Comparison of ENCODE assay signal across 8 cellular contexts in genomic region chr3:71582612-71583568, GRCh38. TPM values are rescaled to one million over a fixed set of nuclear protein-coding genes. Genes with fewer than 3 reads are reported as not detected.
DNase-seq lines count a peak whose midpoint lies in the region; ATAC-seq and TF ChIP-seq lines count a peak whose summit lies in the region.

No MANE protein-coding gene starts in this region.

- H3K4me1 Mint-ChIP-seq in activated naive CD8-positive, alpha-beta T cell (ENCODE audit: low read depth), result peaks cover 62% of the 10 kb centered on the region

- peak; percentile 61 for DNase-seq in HEK293T (ENCODE audit: extremely low spot score)
- peak; percentile 56 to 74 for DNase-seq in SJSA1 (ENCODE audit: low read depth in 1 of 2, low spot score in 2 of 2)
- DNase-seq in left cardiac atrium, result peak; percentile 85
- peak; percentile 44 for DNase-seq in pons (ENCODE audit: low spot score)

- peak overlapping the region; percentile 99 for H3K27ac Mint-ChIP-seq in activated naive CD8-positive, alpha-beta T cell

- H3K27me3 Mint-ChIP-seq in activated naive CD8-positive, alpha-beta T cell, result no peaks in the 10 kb centered on the region

- H3K9ac ChIP-seq in BLaER1 treated with 17β-estradiol and CSF1 and Interleukin-3, amounts not matched to agents 10 nM and 100 nM, result peak overlapping the region; percentile 69 to 88 (median 81)

- H3K36me3 ChIP-seq in BLaER1 treated with 17β-estradiol and CSF1 and Interleukin-3, amounts not matched to agents 10 nM and 100 nM, result no peaks in the 10 kb centered on the region
- H3K36me3 ChIP-seq in SJSA1 (no peaks in the 10 kb centered on the region), urinary bladder (ENCODE audit: insufficient read depth) (no peaks in the 10 kb centered on the region)

- under 1% methylated on average over 84 of the region's 84 CpGs for WGBS in urinary bladder

- peaks cover 3 to 44% (median 35%) of the 10 kb centered on the region in 10 experiments; a peak in 18 of 20 replicates for H3K4me1 ChIP-seq in BLaER1 treated with 17β-estradiol and CSF1 and Interleukin-3, amounts not matched to agents 10 nM and 100 nM
- H3K4me1 ChIP-seq in SJSA1 (replicated peaks), result peaks cover 34% of the 10 kb centered on the region
- no peaks in the 10 kb centered on the region for H3K4me1 ChIP-seq in urinary bladder (ENCODE audit: insufficient read depth)

- intact Hi-C loops in left cardiac atrium (cut with DNase I), result loop anchor here in 1 of 2 donors (10.0 kb wide), 5 partner anchors 188 to 1048 kb away; no protein-coding TSS in a partner anchor

- H3K4me3 ChIP-seq in BLaER1 treated with 17β-estradiol and CSF1 and Interleukin-3, amounts not matched to agents 10 nM and 100 nM, result peak overlapping the region; percentile 68 to 83 (median 77)
- H3K4me3 ChIP-seq in SJSA1, result peak overlapping the region; percentile 66
- H3K4me3 ChIP-seq in urinary bladder (ENCODE audit: low read depth, low read length), result peak overlapping the region; percentile 71

- no peaks in the 10 kb centered on the region for H3K9me3 ChIP-seq in BLaER1 treated with 17β-estradiol and CSF1 and Interleukin-3, amounts not matched to agents 10 nM and 100 nM (replicated peaks in 1 of 11)
- no peaks in the 10 kb centered on the region for H3K9me3 ChIP-seq in SJSA1 (replicated peaks)

- peaks cover 2% of the 10 kb centered on the region for H3K36me3 Mint-ChIP-seq in activated naive CD8-positive, alpha-beta T cell

- ATAC-seq in left cardiac atrium (peak; percentile 49 to 50), GM18498 (IDR thresholded peaks at IDR 0.05; ENCODE audit: unreplicated experiment) (no peak)

- H4K20me1 ChIP-seq in BLaER1 treated with 17β-estradiol and CSF1 and Interleukin-3, amounts not matched to agents 10 nM and 100 nM, result peaks cover 0 to 41% (median 20%) of the 10 kb centered on the region in 11 experiments; a peak in 13 of 22 replicates

- H3K9me3 Mint-ChIP-seq in activated naive CD8-positive, alpha-beta T cell (ENCODE audit: low read depth), result no peaks in the 10 kb centered on the region

- H3K27me3 ChIP-seq in BLaER1 treated with 17β-estradiol and CSF1 and Interleukin-3, amounts not matched to agents 10 nM and 100 nM, result peaks cover 52 to 58% (median 54%) of the 10 kb centered on the region in 11 experiments
- no peaks in the 10 kb centered on the region for H3K27me3 ChIP-seq in SJSA1 (replicated peaks)

- H3K4me3 Mint-ChIP-seq in activated naive CD8-positive, alpha-beta T cell, result peak overlapping the region; percentile 94

- POLR2A ChIA-PET in HEK293T (lab: Yijun Ruan, JAX), result interaction anchor here (0.6 to 4.7 kb wide), 17 partner anchors 19 to 519 kb away, joined by 3 to 21 read pairs (median 4); no protein-coding TSS in a partner anchor

- CTCF ChIA-PET in HEK293T (lab: Yijun Ruan, JAX), result no interaction called here

- peak overlapping the region; percentile 68 to 80 (median 76); a peak in 21 of 22 replicates for H3K27ac ChIP-seq in BLaER1 treated with 17β-estradiol and CSF1 and Interleukin-3, amounts not matched to agents 10 nM and 100 nM
- H3K27ac ChIP-seq in SJSA1 (peak overlapping the region; percentile 65), urinary bladder (ENCODE audit: low read depth) (peak overlapping the region; percentile 94)

- peak overlapping the region; percentile 91 to 100 (median 99) for H3K4me2 ChIP-seq in BLaER1 treated with 17β-estradiol and CSF1 and Interleukin-3, amounts not matched to agents 10 nM and 100 nM

TF ChIP-seq in HEK293T, 16 proteins besides CTCF, POLR2A, EP300 and RAD21:
- 0 out of 2 replicates have a peak, but pooled peaks have one; percentile 17 for TF ChIP-seq CTBP1 (IDR thresholded peaks at IDR 0.05; ENCODE audit: borderline replicate concordance)
- no peak for TF ChIP-seq FOXA1 (IDR thresholded peaks at IDR 0.05)
- no peak for TF ChIP-seq SP1 (IDR thresholded peaks at IDR 0.05)
- TF ChIP-seq PKNOX1 (IDR thresholded peaks at IDR 0.05), result no peak
- no peak for TF ChIP-seq FOXK2 (IDR thresholded peaks at IDR 0.05)
- TF ChIP-seq BHLHE40 (IDR thresholded peaks at IDR 0.05; ENCODE audit: borderline replicate concordance), result no peak
- TF ChIP-seq SUZ12 (IDR thresholded peaks at IDR 0.05), result no peak
- no peak for TF ChIP-seq ARNT (IDR thresholded peaks at IDR 0.05)
- 0 out of 2 replicates have a peak, but pooled peaks have one; percentile 15 for TF ChIP-seq FOXM1 (IDR thresholded peaks at IDR 0.05; ENCODE audit: borderline replicate concordance)
- no peak for TF ChIP-seq HDGF (IDR thresholded peaks at IDR 0.05; ENCODE audit: borderline replicate concordance)
- no peak for TF ChIP-seq ELF4 (IDR thresholded peaks at IDR 0.05)
- peak; percentile 92 for TF ChIP-seq ZNF384 (IDR thresholded peaks at IDR 0.05)
- TF ChIP-seq L3MBTL2 (conservative IDR thresholded peaks at IDR 0.05), result peak; percentile 56
- peak; percentile 90 for TF ChIP-seq TARDBP (IDR thresholded peaks at IDR 0.05)
- TF ChIP-seq NFRKB (IDR thresholded peaks at IDR 0.05), result no peak
- TF ChIP-seq LEF1 (IDR thresholded peaks at IDR 0.05; ENCODE audit: borderline replicate concordance), result no peak

RNA-seq across cellular contexts. Expression of gene FOXP1, which starts 0.6 kb away (rescaled TPM):
- 22.1 and 26.9 TPM in 2 replicates for total RNA-seq in SJSA1 (2014; rRNA removed; shearing (Covaris generic))
- total RNA-seq in left cardiac atrium, result 10 to 100 TPM; 42.1 to 50.0 TPM
- 176 TPM for total RNA-seq in urinary bladder
- 27.4 TPM for polyA plus RNA-seq in urinary bladder
